ENCODE assay signal across 8 cellular contexts in genomic region chr17:63775420-63775819, GRCh38. TPM values are rescaled to one million over a fixed set of nuclear protein-coding genes. Genes with fewer than 3 reads are reported as not detected.
DNase-seq lines count a peak whose midpoint lies in the region; ATAC-seq lines count a peak whose summit lies in the region.

No MANE protein-coding gene starts in this region.

- peak overlapping the region; percentile 97 for H3K4me3 ChIP-seq in iPS-20b (ENCODE audit: low read length)
- H3K4me3 ChIP-seq in subcutaneous abdominal adipose tissue (ENCODE audit: low read depth in 1 of 5, low read length in 5 of 5), result peak overlapping the region; percentile 74 to 96 (median 87)

- intact Hi-C loops in activated T-helper 2 cell treated with anti-CD3 and anti-CD28 coated beads, Interferon-gamma antibody, Interleukin-2, Interleukin-4, amounts not matched to agents 10 μg/mL and 5 μg/mL and 100 μg/mL, durations not matched to agents 14 hours and 24 hours and 36 hours (cut with micrococcal nuclease), result loop anchor here (10.0 kb wide), 1 partner anchor 729 kb away; the partner anchor contains the start of genes CEP95 and DDX5

- H3K9me3 Mint-ChIP-seq in T-helper 2 cell treated with Interferon-gamma antibody and Interleukin-4, amounts not matched to agents 5 μg/mL and 100 μg/mL, for 36 hours, result no peaks in the 10 kb centered on the region
- no peaks in the 10 kb centered on the region for H3K9me3 Mint-ChIP-seq in activated T-helper 2 cell treated with anti-CD3 and anti-CD28 coated beads, Interferon-gamma antibody, Interleukin-2, Interleukin-4, amounts not matched to agents 10 μg/mL and 5 μg/mL and 100 μg/mL, durations not matched to agents 14 hours and 24 hours and 36 hours

- peaks cover 43% of the 10 kb centered on the region for H3K36me3 ChIP-seq in iPS-20b (ENCODE audit: insufficient read depth, low read depth, low read length)
- H3K36me3 ChIP-seq in subcutaneous abdominal adipose tissue (ENCODE audit: control insufficient read depth in 5 of 5, insufficient read depth in 5 of 5, low read length in 5 of 5), result peaks cover 4 to 14% (median 8%) of the 10 kb centered on the region in 5 donors

- peak overlapping the region; percentile 97 for H3K27ac Mint-ChIP-seq in T-helper 2 cell treated with Interferon-gamma antibody and Interleukin-4, amounts not matched to agents 5 μg/mL and 100 μg/mL, for 36 hours
- peak overlapping the region; percentile 99 for H3K27ac Mint-ChIP-seq in activated T-helper 2 cell treated with anti-CD3 and anti-CD28 coated beads, Interferon-gamma antibody, Interleukin-2, Interleukin-4, amounts not matched to agents 10 μg/mL and 5 μg/mL and 100 μg/mL, durations not matched to agents 14 hours and 24 hours and 36 hours

- in situ Hi-C loops in KBM-7 (cut with MboI; ENCODE audit: low pct_unique_long_range_greater_than_20kb, low sequenced_read_pairs), result no loop called here

- no peak for DNase-seq in T-helper 2 cell treated with Interferon-gamma antibody and Interleukin-4, amounts not matched to agents 5 μg/mL and 100 μg/mL, for 36 hours (ENCODE audit: low spot score)
- DNase-seq in T-helper 2 cell (no peak), NCI-H1694 treated with DMSO at 0.1 percent for 48 hours (lab: John Stamatoyannopoulos, UW) (no peak), KBM-7 (no peak)
- DNase-seq in activated T-helper 2 cell treated with anti-CD3 and anti-CD28 coated beads, Interferon-gamma antibody, Interleukin-2, Interleukin-4, amounts not matched to agents 10 μg/mL and 5 μg/mL and 100 μg/mL, durations not matched to agents 14 hours and 24 hours and 36 hours (ENCODE audit: low spot score), result no peak

- H3K36me3 Mint-ChIP-seq in T-helper 2 cell treated with Interferon-gamma antibody and Interleukin-4, amounts not matched to agents 5 μg/mL and 100 μg/mL, for 36 hours (ENCODE audit: low read depth), result peaks cover 47% of the 10 kb centered on the region
- H3K36me3 Mint-ChIP-seq in activated T-helper 2 cell treated with anti-CD3 and anti-CD28 coated beads, Interferon-gamma antibody, Interleukin-2, Interleukin-4, amounts not matched to agents 10 μg/mL and 5 μg/mL and 100 μg/mL, durations not matched to agents 14 hours and 24 hours and 36 hours (ENCODE audit: low read depth), result peaks cover 64% of the 10 kb centered on the region

- H3K4me3 Mint-ChIP-seq in T-helper 2 cell treated with Interferon-gamma antibody and Interleukin-4, amounts not matched to agents 5 μg/mL and 100 μg/mL, for 36 hours, result peak overlapping the region; percentile 96
- peak overlapping the region; percentile 92 for H3K4me3 Mint-ChIP-seq in activated T-helper 2 cell treated with anti-CD3 and anti-CD28 coated beads, Interferon-gamma antibody, Interleukin-2, Interleukin-4, amounts not matched to agents 10 μg/mL and 5 μg/mL and 100 μg/mL, durations not matched to agents 14 hours and 24 hours and 36 hours (ENCODE audit: low read depth)

- no peaks in the 10 kb centered on the region for H3K27me3 ChIP-seq in iPS-20b (ENCODE audit: insufficient read depth, low read length)
- H3K27me3 ChIP-seq in subcutaneous abdominal adipose tissue (ENCODE audit: control insufficient read depth in 5 of 5, insufficient read depth in 4 of 5, low read length in 5 of 5), result peaks cover 0 to 6% (median 0%) of the 10 kb centered on the region in 5 donors

- no peaks in the 10 kb centered on the region for H3K9me3 ChIP-seq in iPS-20b (ENCODE audit: insufficient read depth, low read depth, low read length)
- H3K9me3 ChIP-seq in subcutaneous abdominal adipose tissue (ENCODE audit: control insufficient read depth in 5 of 5, low read length in 5 of 5), result no peaks in the 10 kb centered on the region

- H3K27ac ChIP-seq in iPS-20b (ENCODE audit: low read length), result no peak overlapping the region
- H3K27ac ChIP-seq in subcutaneous abdominal adipose tissue (ENCODE audit: low read depth, low read length), result peak overlapping the region; percentile 98

- no peak for ATAC-seq in GM18868 (IDR thresholded peaks at IDR 0.05; ENCODE audit: unreplicated experiment)

- no peaks in the 10 kb centered on the region for H3K27me3 Mint-ChIP-seq in T-helper 2 cell treated with Interferon-gamma antibody and Interleukin-4, amounts not matched to agents 5 μg/mL and 100 μg/mL, for 36 hours (ENCODE audit: low read depth)
- H3K27me3 Mint-ChIP-seq in activated T-helper 2 cell treated with anti-CD3 and anti-CD28 coated beads, Interferon-gamma antibody, Interleukin-2, Interleukin-4, amounts not matched to agents 10 μg/mL and 5 μg/mL and 100 μg/mL, durations not matched to agents 14 hours and 24 hours and 36 hours (ENCODE audit: low read depth), result no peaks in the 10 kb centered on the region

- peak overlapping the region; percentile 100; the same call in 1 of the 2 replicates for H3K9ac ChIP-seq in iPS-20b (ENCODE audit: low read depth, low read length)
- peak overlapping the region; percentile 91 to 97 (median 95) for H3K9ac ChIP-seq in subcutaneous abdominal adipose tissue (ENCODE audit: low read length in 5 of 5)

- H3K4me1 ChIP-seq in iPS-20b (ENCODE audit: insufficient read depth, low read length) (peaks cover 10% of the 10 kb centered on the region), subcutaneous abdominal adipose tissue (ENCODE audit: control insufficient read depth in 5 of 5, insufficient read depth in 5 of 5, low read length in 5 of 5) (peaks cover 20 to 44% (median 40%) of the 10 kb centered on the region in 5 donors)

- peaks cover 41% of the 10 kb centered on the region for H3K4me1 Mint-ChIP-seq in T-helper 2 cell treated with Interferon-gamma antibody and Interleukin-4, amounts not matched to agents 5 μg/mL and 100 μg/mL, for 36 hours (ENCODE audit: low read depth)
- H3K4me1 Mint-ChIP-seq in activated T-helper 2 cell treated with anti-CD3 and anti-CD28 coated beads, Interferon-gamma antibody, Interleukin-2, Interleukin-4, amounts not matched to agents 10 μg/mL and 5 μg/mL and 100 μg/mL, durations not matched to agents 14 hours and 24 hours and 36 hours (ENCODE audit: low read depth), result peaks cover 43% of the 10 kb centered on the region

RNA-seq across cellular contexts. Expression of gene DDX42, which starts 1.4 kb away (rescaled TPM):
- 138 and 144 TPM in 2 replicates for total RNA-seq in activated T-helper 2 cell treated with anti-CD3 and anti-CD28 coated beads, Interferon-gamma antibody, Interleukin-2, Interleukin-4, amounts not matched to agents 10 μg/mL and 5 μg/mL and 100 μg/mL, durations not matched to agents 14 hours and 24 hours and 36 hours

RNA-seq across cellular contexts. Expression of gene CCDC47, which starts 2.0 kb away (rescaled TPM):
- total RNA-seq in activated T-helper 2 cell treated with anti-CD3 and anti-CD28 coated beads, Interferon-gamma antibody, Interleukin-2, Interleukin-4, amounts not matched to agents 10 μg/mL and 5 μg/mL and 100 μg/mL, durations not matched to agents 14 hours and 24 hours and 36 hours, result 70.0 and 73.7 TPM in 2 replicates

RNA-seq across cellular contexts. Expression of gene STRADA, which starts 33.8 kb away (rescaled TPM):
- 54.0 and 57.4 TPM in 2 replicates for total RNA-seq in activated T-helper 2 cell treated with anti-CD3 and anti-CD28 coated beads, Interferon-gamma antibody, Interleukin-2, Interleukin-4, amounts not matched to agents 10 μg/mL and 5 μg/mL and 100 μg/mL, durations not matched to agents 14 hours and 24 hours and 36 hours

RNA-seq across cellular contexts. Expression of gene PSMC5, which starts 51.8 kb away (rescaled TPM):
- 185 and 204 TPM in 2 replicates for total RNA-seq in activated T-helper 2 cell treated with anti-CD3 and anti-CD28 coated beads, Interferon-gamma antibody, Interleukin-2, Interleukin-4, amounts not matched to agents 10 μg/mL and 5 μg/mL and 100 μg/mL, durations not matched to agents 14 hours and 24 hours and 36 hours

RNA-seq across cellular contexts. Expression of gene FTSJ3, which starts 52.0 kb away (rescaled TPM):
- 75.0 and 80.7 TPM in 2 replicates for total RNA-seq in activated T-helper 2 cell treated with anti-CD3 and anti-CD28 coated beads, Interferon-gamma antibody, Interleukin-2, Interleukin-4, amounts not matched to agents 10 μg/mL and 5 μg/mL and 100 μg/mL, durations not matched to agents 14 hours and 24 hours and 36 hours
